In genomic region chr10:73043766-73044377, GRCh38 we compare ENCODE assay signal across 1 cellular context.
TF ChIP-seq lines count a peak whose summit lies in the region.

No MANE protein-coding gene starts in this region.

TF ChIP-seq in HepG2, 621 proteins besides CTCF, POLR2A, EP300 and RAD21:
- TF ChIP-seq XBP1 (CRISPR knock-in tag; IDR thresholded peaks at IDR 0.05) (no peak), FOSL1 (CRISPR knock-in tag; IDR thresholded peaks at IDR 0.05; ENCODE audit: borderline replicate concordance) (no peak), DNMT3B (CRISPR knock-in tag; conservative IDR thresholded peaks at IDR 0.05) (no peak), POGZ (CRISPR knock-in tag; IDR thresholded peaks at IDR 0.05) (no peak), ZNF83 (CRISPR knock-in tag; IDR thresholded peaks at IDR 0.05; ENCODE audit: borderline replicate concordance) (no peak), JUNB (CRISPR knock-in tag; IDR thresholded peaks at IDR 0.05; ENCODE audit: borderline replicate concordance) (no peak)
- TF ChIP-seq, protein P1, sequence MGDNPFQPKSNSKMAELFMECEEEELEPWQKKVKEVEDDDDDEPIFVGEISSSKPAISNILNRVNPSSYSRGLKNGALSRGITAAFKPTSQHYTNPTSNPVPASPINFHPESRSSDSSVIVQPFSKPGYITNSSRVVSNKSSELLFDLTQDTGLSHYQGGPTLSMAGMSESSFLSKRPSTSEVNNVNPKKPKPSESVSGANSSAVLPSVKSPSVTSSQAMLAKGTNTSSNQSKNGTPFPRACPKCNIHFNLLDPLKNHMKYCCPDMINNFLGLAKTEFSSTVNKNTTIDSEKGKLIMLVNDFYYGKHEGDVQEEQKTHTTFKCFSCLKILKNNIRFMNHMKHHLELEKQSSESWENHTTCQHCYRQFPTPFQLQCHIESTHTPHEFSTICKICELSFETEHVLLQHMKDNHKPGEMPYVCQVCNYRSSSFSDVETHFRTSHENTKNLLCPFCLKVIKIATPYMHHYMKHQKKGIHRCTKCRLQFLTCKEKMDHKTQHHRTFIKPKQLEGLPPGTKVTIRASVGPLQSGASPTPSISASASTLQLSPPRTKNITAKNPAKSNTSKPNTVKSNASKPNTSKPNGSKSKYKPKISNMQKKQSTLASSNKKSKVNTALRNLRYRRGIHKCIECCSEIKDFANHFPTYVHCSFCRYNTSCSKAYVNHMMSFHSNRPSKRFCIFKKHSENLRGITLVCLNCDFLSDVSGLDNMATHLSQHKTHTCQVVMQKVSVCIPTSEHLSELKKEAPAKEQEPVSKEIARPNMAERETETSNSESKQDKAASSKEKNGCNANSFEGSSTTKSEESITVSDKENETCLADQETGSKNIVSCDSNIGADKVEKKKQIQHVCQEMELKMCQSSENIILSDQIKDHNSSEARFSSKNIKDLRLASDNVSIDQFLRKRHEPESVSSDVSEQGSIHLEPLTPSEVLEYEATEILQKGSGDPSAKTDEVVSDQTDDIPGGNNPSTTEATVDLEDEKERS (CRISPR knock-in tag; IDR thresholded peaks at IDR 0.05) = no peak
